In genomic region chr12:49225551-49226166, GRCh38 we compare ENCODE assay signal across 1 cellular context.
TF ChIP-seq lines count a peak whose summit lies in the region.

No MANE protein-coding gene starts in this region.

TF ChIP-seq in K562, 482 proteins besides CTCF, POLR2A, EP300 and RAD21 (continued from another document):
- TF ChIP-seq ZFX (CRISPR knock-in tag; IDR thresholded peaks at IDR 0.05), result 0 out of 2 replicates have a peak, but pooled peaks have one; percentile 13
- TF ChIP-seq ZNF12 (CRISPR knock-in tag; IDR thresholded peaks at IDR 0.05), result no peak
- no peak for TF ChIP-seq ARNT (IDR thresholded peaks at IDR 0.05)
- TF ChIP-seq, protein P1, sequence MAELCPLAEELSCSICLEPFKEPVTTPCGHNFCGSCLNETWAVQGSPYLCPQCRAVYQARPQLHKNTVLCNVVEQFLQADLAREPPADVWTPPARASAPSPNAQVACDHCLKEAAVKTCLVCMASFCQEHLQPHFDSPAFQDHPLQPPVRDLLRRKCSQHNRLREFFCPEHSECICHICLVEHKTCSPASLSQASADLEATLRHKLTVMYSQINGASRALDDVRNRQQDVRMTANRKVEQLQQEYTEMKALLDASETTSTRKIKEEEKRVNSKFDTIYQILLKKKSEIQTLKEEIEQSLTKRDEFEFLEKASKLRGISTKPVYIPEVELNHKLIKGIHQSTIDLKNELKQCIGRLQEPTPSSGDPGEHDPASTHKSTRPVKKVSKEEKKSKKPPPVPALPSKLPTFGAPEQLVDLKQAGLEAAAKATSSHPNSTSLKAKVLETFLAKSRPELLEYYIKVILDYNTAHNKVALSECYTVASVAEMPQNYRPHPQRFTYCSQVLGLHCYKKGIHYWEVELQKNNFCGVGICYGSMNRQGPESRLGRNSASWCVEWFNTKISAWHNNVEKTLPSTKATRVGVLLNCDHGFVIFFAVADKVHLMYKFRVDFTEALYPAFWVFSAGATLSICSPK (IDR thresholded peaks at IDR 0.05; ENCODE audit: borderline replicate concordance), result no peak
- TF ChIP-seq, protein P2, sequence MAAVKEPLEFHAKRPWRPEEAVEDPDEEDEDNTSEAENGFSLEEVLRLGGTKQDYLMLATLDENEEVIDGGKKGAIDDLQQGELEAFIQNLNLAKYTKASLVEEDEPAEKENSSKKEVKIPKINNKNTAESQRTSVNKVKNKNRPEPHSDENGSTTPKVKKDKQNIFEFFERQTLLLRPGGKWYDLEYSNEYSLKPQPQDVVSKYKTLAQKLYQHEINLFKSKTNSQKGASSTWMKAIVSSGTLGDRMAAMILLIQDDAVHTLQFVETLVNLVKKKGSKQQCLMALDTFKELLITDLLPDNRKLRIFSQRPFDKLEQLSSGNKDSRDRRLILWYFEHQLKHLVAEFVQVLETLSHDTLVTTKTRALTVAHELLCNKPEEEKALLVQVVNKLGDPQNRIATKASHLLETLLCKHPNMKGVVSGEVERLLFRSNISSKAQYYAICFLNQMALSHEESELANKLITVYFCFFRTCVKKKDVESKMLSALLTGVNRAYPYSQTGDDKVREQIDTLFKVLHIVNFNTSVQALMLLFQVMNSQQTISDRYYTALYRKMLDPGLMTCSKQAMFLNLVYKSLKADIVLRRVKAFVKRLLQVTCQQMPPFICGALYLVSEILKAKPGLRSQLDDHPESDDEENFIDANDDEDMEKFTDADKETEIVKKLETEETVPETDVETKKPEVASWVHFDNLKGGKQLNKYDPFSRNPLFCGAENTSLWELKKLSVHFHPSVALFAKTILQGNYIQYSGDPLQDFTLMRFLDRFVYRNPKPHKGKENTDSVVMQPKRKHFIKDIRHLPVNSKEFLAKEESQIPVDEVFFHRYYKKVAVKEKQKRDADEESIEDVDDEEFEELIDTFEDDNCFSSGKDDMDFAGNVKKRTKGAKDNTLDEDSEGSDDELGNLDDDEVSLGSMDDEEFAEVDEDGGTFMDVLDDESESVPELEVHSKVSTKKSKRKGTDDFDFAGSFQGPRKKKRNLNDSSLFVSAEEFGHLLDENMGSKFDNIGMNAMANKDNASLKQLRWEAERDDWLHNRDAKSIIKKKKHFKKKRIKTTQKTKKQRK (IDR thresholded peaks at IDR 0.05; ENCODE audit: borderline replicate concordance, low read depth, low read length), result no peak
- TF ChIP-seq, protein P3, sequence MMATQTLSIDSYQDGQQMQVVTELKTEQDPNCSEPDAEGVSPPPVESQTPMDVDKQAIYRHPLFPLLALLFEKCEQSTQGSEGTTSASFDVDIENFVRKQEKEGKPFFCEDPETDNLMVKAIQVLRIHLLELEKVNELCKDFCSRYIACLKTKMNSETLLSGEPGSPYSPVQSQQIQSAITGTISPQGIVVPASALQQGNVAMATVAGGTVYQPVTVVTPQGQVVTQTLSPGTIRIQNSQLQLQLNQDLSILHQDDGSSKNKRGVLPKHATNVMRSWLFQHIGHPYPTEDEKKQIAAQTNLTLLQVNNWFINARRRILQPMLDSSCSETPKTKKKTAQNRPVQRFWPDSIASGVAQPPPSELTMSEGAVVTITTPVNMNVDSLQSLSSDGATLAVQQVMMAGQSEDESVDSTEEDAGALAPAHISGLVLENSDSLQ (IDR thresholded peaks at IDR 0.05), result no peak
- TF ChIP-seq ZKSCAN3 (CRISPR knock-in tag; IDR thresholded peaks at IDR 0.05), result no peak
- no peak for TF ChIP-seq PURB (CRISPR knock-in tag; IDR thresholded peaks at IDR 0.05; ENCODE audit: low read depth)
- no peak for TF ChIP-seq CHD4 (IDR thresholded peaks at IDR 0.05; ENCODE audit: insufficient read depth, insufficient replicate concordance, low read depth, low read length, poor library complexity, severe bottlenecking)
- TF ChIP-seq SNRNP70 (optimal IDR thresholded peaks at IDR 0.05; ENCODE audit: low read depth, low read length), result no peak
- TF ChIP-seq TCF15 (CRISPR knock-in tag; IDR thresholded peaks at IDR 0.05), result no peak
TF ChIP-seq in K562: peak in this region for 6.
